In genomic region chr1:216600730-216601426, GRCh38 we compare ENCODE assay signal across 8 cellular contexts.
A peak's percentile ranks its signal among the peaks of the same experiment; 100 is the strongest.
DNase-seq lines count a peak whose midpoint lies in the region; ATAC-seq and TF ChIP-seq lines count a peak whose summit lies in the region.

No MANE protein-coding gene starts in this region.

- POLR2A ChIA-PET in MCF 10A (lab: Yijun Ruan, JAX), result no interaction called here

- H3K4me1 Mint-ChIP-seq in Calu3 (ENCODE audit: low read depth, unreplicated experiment) (peaks cover 9% of the 10 kb centered on the region), MCF 10A (ENCODE audit: insufficient read depth, unreplicated experiment) (no peaks in the 10 kb centered on the region)

- peak; percentile 37 for TF ChIP-seq CTCF in Calu3 (IDR thresholded peaks at IDR 0.05; ENCODE audit: unreplicated experiment)
- peak; percentile 26 for TF ChIP-seq CTCF in MCF 10A (IDR thresholded peaks at IDR 0.05; ENCODE audit: unreplicated experiment)

- CTCF ChIA-PET in Calu3 (lab: Charles Lee), result interaction anchor here (1.2 kb wide), 1 partner anchor 380 kb away, joined by 3 read pairs; no protein-coding TSS in a partner anchor
- CTCF ChIA-PET in MCF 10A (lab: Yijun Ruan, JAX), result interaction anchor here (0.6 to 1.6 kb wide), 5 partner anchors 9 to 266 kb away, joined by 3 to 5 read pairs (median 4); no protein-coding TSS in a partner anchor

- peak overlapping the region; percentile 56 for H3K4me3 ChIP-seq in iPS-11a (ENCODE audit: low read depth, low read length)

- ATAC-seq in GM19351 (IDR thresholded peaks at IDR 0.05; ENCODE audit: unreplicated experiment), result peak; percentile 67
- peak; percentile 84 for ATAC-seq in HG03378 (IDR thresholded peaks at IDR 0.05; ENCODE audit: unreplicated experiment)

- TSS peak; percentile 44 for BruUV-seq in Calu3 (replicated peaks; lab: Mats Ljungman, UMichigan)
- no TSS peak for BruUV-seq in MCF 10A (replicated peaks; lab: Mats Ljungman, UMichigan)

- H3K4me3 Mint-ChIP-seq in Calu3 (ENCODE audit: low read depth, unreplicated experiment) (peak overlapping the region; percentile 83), MCF 10A (ENCODE audit: unreplicated experiment) (peak overlapping the region; percentile 63)

- H3K27me3 Mint-ChIP-seq in Calu3 (ENCODE audit: unreplicated experiment), result no peaks in the 10 kb centered on the region
- H3K27me3 Mint-ChIP-seq in MCF 10A (ENCODE audit: insufficient read depth, unreplicated experiment), result peaks cover 97% of the 10 kb centered on the region

- no peaks in the 10 kb centered on the region for H3K9me3 Mint-ChIP-seq in Calu3 (ENCODE audit: low read depth, unreplicated experiment)
- no peaks in the 10 kb centered on the region for H3K9me3 Mint-ChIP-seq in MCF 10A (ENCODE audit: unreplicated experiment)

- intact Hi-C loops in Calu3 (cut with micrococcal nuclease; ENCODE audit: unreplicated experiment) (no loop called here), MCF 10A (cut with micrococcal nuclease) (no loop called here)

- H3K27ac Mint-ChIP-seq in Calu3 (ENCODE audit: unreplicated experiment), result peak overlapping the region; percentile 51
- H3K27ac Mint-ChIP-seq in MCF 10A (ENCODE audit: low read depth, unreplicated experiment), result no peak overlapping the region

- DNase-seq in Calu3 (peak; percentile 78), NCI-H69 (lab: John Stamatoyannopoulos, UW) (peak; percentile 94), MCF 10A (ENCODE audit: unreplicated experiment) (peak; percentile 30), putamen (ENCODE audit: low spot score) (peak; percentile 87), KG1 (lab: John Stamatoyannopoulos, UW) (no peak)

- peaks cover 11% of the 10 kb centered on the region for H3K36me3 Mint-ChIP-seq in Calu3 (ENCODE audit: insufficient read depth, unreplicated experiment)
- no peaks in the 10 kb centered on the region for H3K36me3 Mint-ChIP-seq in MCF 10A (ENCODE audit: insufficient read depth, unreplicated experiment)
